In genomic region chr3:124846189-124846588, GRCh38 we compare ENCODE assay signal across 10 cellular contexts. TPM values are rescaled to one million over a fixed set of nuclear protein-coding genes. Genes with fewer than 3 reads are reported as not detected.
DNase-seq lines count a peak whose midpoint lies in the region; ATAC-seq, FAIRE-seq and TF ChIP-seq lines count a peak whose summit lies in the region.
"Had no signal": no experiment of that assay in that cellular context is flagged by ENCODE, and none has a peak within 500 bp of the region (broad histone marks: within the 10 kb centered on the region; RNA-seq: fewer than 3 reads in every experiment).

No MANE protein-coding gene starts in this region.

- dilution Hi-C loops in endothelial cell of umbilical vein (cut with MboI; ENCODE audit: extremely low pct_ligation_motif_present, low sequenced_read_pairs) = no loop called here

- peak overlapping the region in 1 of 2 experiments; percentile 55 for H2BK12ac ChIP-seq in mesenchymal stem cell (ENCODE audit: low read length in 2 of 2)

- H3K4me2 ChIP-seq in endothelial cell of umbilical vein (ENCODE audit: insufficient read depth, low read length) (no peak overlapping the region), mesenchymal stem cell (ENCODE audit: low read length, poor library complexity, severe bottlenecking) (no peak overlapping the region), Karpas-422 (ENCODE audit: low read depth, low read length, poor library complexity, severe bottlenecking) (no peak overlapping the region)

- no peak overlapping the region for H3K4me3 ChIP-seq in endothelial cell of umbilical vein (replicated peaks in 1 of 3; ENCODE audit: insufficient read depth in 1 of 3, low read depth in 1 of 3, low read length in 3 of 3)
- H3K4me3 ChIP-seq in mesenchymal stem cell (ENCODE audit: insufficient read depth in 1 of 2, low read depth in 1 of 2, low read length in 2 of 2) = peak overlapping the region in 1 of 2 experiments; percentile 8
- no peak overlapping the region for H3K4me3 ChIP-seq in aorta (ENCODE audit: low read length in 2 of 2)
- no peak overlapping the region for H3K4me3 ChIP-seq in Karpas-422 (ENCODE audit: low read length)

- peak overlapping the region; percentile 39 to 70 for H3K4ac ChIP-seq in mesenchymal stem cell (ENCODE audit: low read depth in 1 of 2, low read length in 2 of 2)

- H4K8ac ChIP-seq in mesenchymal stem cell (ENCODE audit: low read length) = no peak overlapping the region

- no peak overlapping the region for H2AFZ ChIP-seq in endothelial cell of umbilical vein (ENCODE audit: low read depth, low read length)
- no peak overlapping the region for H2AFZ ChIP-seq in mesenchymal stem cell (ENCODE audit: low read depth, low read length)
- no peak overlapping the region for H2AFZ ChIP-seq in Karpas-422 (ENCODE audit: low read length)

- peak overlapping the region in 1 of 2 experiments; percentile 77 for H3K18ac ChIP-seq in mesenchymal stem cell (ENCODE audit: low read depth in 1 of 2, low read length in 2 of 2)

- H4K20me1 ChIP-seq in endothelial cell of umbilical vein (replicated peaks; ENCODE audit: control insufficient read depth, extremely low read depth, insufficient read depth, low read length) (no peaks in the 10 kb centered on the region), Karpas-422 (ENCODE audit: insufficient read depth, low read depth, low read length) (no peaks in the 10 kb centered on the region)

- intact Hi-C loops in endothelial cell of umbilical vein (cut with micrococcal nuclease) (no loop called here), aorta (cut with DNase I) (loop anchor here (5.0 kb wide), 2 partner anchors 36 to 41 kb away; partner anchors contain the start of gene ITGB5 (in 1 of the 2))

- H2BK120ac ChIP-seq in mesenchymal stem cell (ENCODE audit: low read depth, low read length) = no peak overlapping the region

- H2BK15ac ChIP-seq in mesenchymal stem cell (ENCODE audit: low read depth, poor library complexity, severe bottlenecking) = no peak overlapping the region

- H3K9me1 ChIP-seq in endothelial cell of umbilical vein (replicated peaks; ENCODE audit: control insufficient read depth, extremely low read depth, insufficient read depth, low read length) = no peaks in the 10 kb centered on the region

- H3K36me3 ChIP-seq in endothelial cell of umbilical vein (ENCODE audit: control insufficient read depth in 2 of 2, extremely low read depth in 1 of 2, insufficient read depth in 2 of 2, low read length in 2 of 2) (peaks cover 0 to 2% of the 10 kb centered on the region in 2 experiments), mesenchymal stem cell (ENCODE audit: control insufficient read depth in 1 of 2, insufficient read depth in 2 of 2, low read depth in 1 of 2, low read length in 2 of 2) (peaks cover 27 to 49% of the 10 kb centered on the region in 2 experiments), aorta (ENCODE audit: control insufficient read depth in 1 of 2, insufficient read depth in 2 of 2, low read length in 1 of 2) (peaks cover 3% of the 10 kb centered on the region in 2 donors), Karpas-422 (ENCODE audit: insufficient read depth, low read length) (no peaks in the 10 kb centered on the region)

- ATAC-seq in aorta (ENCODE audit: low FRiP score) = peak; percentile 56

- no peak for TF ChIP-seq POLR2A in endothelial cell of umbilical vein (IDR thresholded peaks at IDR 0.05; ENCODE audit: low read depth, low read length)

- peaks cover 38% of the 10 kb centered on the region for H3K79me1 ChIP-seq in mesenchymal stem cell (replicated peaks; ENCODE audit: low read length, poor library complexity, severe bottlenecking)

- H2AK5ac ChIP-seq in mesenchymal stem cell (ENCODE audit: low read length, severe bottlenecking) = peak overlapping the region; percentile 26

- H3K79me2 ChIP-seq in endothelial cell of umbilical vein (ENCODE audit: control insufficient read depth, insufficient read depth, low read length) (no peaks in the 10 kb centered on the region), Karpas-422 (ENCODE audit: low read length) (no peaks in the 10 kb centered on the region)

- POLR2A ChIA-PET in endothelial cell of umbilical vein (lab: Charles Lee) = interaction anchor here (1.2 kb wide), 1 partner anchor 11 kb away, joined by 7 read pairs; no protein-coding TSS in a partner anchor

- H4K91ac ChIP-seq in mesenchymal stem cell (ENCODE audit: low read length) = no peak overlapping the region

- DNase-seq in DMS 273 (lab: John Stamatoyannopoulos, UW; ENCODE audit: unreplicated experiment) (peak; percentile 55), DMS 273 treated with DMSO at 0.1 percent for 48 hours (lab: John Stamatoyannopoulos, UW) (no peak), endothelial cell of umbilical vein (ENCODE audit: low read depth, low spot score) (peak; percentile 7), mesenchymal stem cell (peak; percentile 60), aorta (peak in 1 of 2 donors; percentile 73), NCI-H128 (lab: John Stamatoyannopoulos, UW; ENCODE audit: unreplicated experiment) (no peak), Karpas-422 (no peak), SW480 (ENCODE audit: low spot score) (no peak)
- DNase-seq: NCI-H510A had no signal

- no peak overlapping the region for H3K14ac ChIP-seq in mesenchymal stem cell (ENCODE audit: low read length in 2 of 2)

- H3K27ac ChIP-seq in endothelial cell of umbilical vein (ENCODE audit: insufficient read depth, low read depth, low read length) = no peak overlapping the region
- H3K27ac ChIP-seq in mesenchymal stem cell (ENCODE audit: low read length, poor library complexity, severe bottlenecking) = peak overlapping the region; percentile 63
- H3K27ac ChIP-seq in aorta (ENCODE audit: low read depth in 1 of 2, low read length in 2 of 2) = peak overlapping the region; percentile 31 to 90
- no peak overlapping the region for H3K27ac ChIP-seq in Karpas-422 (ENCODE audit: low read length)

- H2BK5ac ChIP-seq in mesenchymal stem cell (ENCODE audit: low read depth, low read length, poor library complexity, severe bottlenecking) = no peak overlapping the region

- no peak overlapping the region for H3K23ac ChIP-seq in mesenchymal stem cell (ENCODE audit: low read length in 2 of 2)

- H3K27me3 ChIP-seq in endothelial cell of umbilical vein (ENCODE audit: control insufficient read depth in 2 of 2, insufficient read depth in 2 of 2, low read length in 2 of 2) (no peaks in the 10 kb centered on the region), mesenchymal stem cell (ENCODE audit: control insufficient read depth in 1 of 2, insufficient read depth in 1 of 2, low read length in 2 of 2) (no peaks in the 10 kb centered on the region), aorta (ENCODE audit: control insufficient read depth in 1 of 2, insufficient read depth in 2 of 2, low read length in 1 of 2) (no peaks in the 10 kb centered on the region), Karpas-422 (ENCODE audit: low read length) (no peaks in the 10 kb centered on the region)

- no peak for FAIRE-seq in endothelial cell of umbilical vein (lab: Jason Lieb, UNC)
- FAIRE-seq: A204.1 had no signal

- BruUV-seq in endothelial cell of umbilical vein (replicated peaks; lab: Mats Ljungman, UMichigan) = no TSS peak

- H3K9ac ChIP-seq in endothelial cell of umbilical vein (replicated peaks; ENCODE audit: extremely low read depth, insufficient read depth, low read length) (no peak overlapping the region), mesenchymal stem cell (ENCODE audit: low read length) (peak overlapping the region; percentile 82), Karpas-422 (ENCODE audit: low read length) (no peak overlapping the region)

- CTCF ChIA-PET in endothelial cell of umbilical vein (lab: Charles Lee) = interaction anchor here (1.0 to 3.2 kb wide), 11 partner anchors 9 to 85 kb away, joined by 3 to 26 read pairs (median 9); no protein-coding TSS in a partner anchor

- no peak for TF ChIP-seq CTCF in endothelial cell of umbilical vein (IDR thresholded peaks at IDR 0.05; ENCODE audit: extremely low read depth in 1 of 2, insufficient read depth in 1 of 2, low read depth in 1 of 2, low read length in 2 of 2)

- H3K9me2 ChIP-seq in Karpas-422 (replicated peaks; ENCODE audit: insufficient read depth, low read length) = no peaks in the 10 kb centered on the region

- H3K4me1 ChIP-seq in endothelial cell of umbilical vein (ENCODE audit: control insufficient read depth, extremely low read depth, insufficient read depth, low read length) (peaks cover 9% of the 10 kb centered on the region), mesenchymal stem cell (ENCODE audit: control insufficient read depth, insufficient read depth, low read depth, low read length) (peaks cover 11% of the 10 kb centered on the region), aorta (ENCODE audit: control insufficient read depth in 1 of 2, insufficient read depth in 2 of 2, low read length in 2 of 2) (peaks cover 2 to 13% of the 10 kb centered on the region in 2 donors), Karpas-422 (ENCODE audit: low read length) (0 out of 2 replicates have a peak, but pooled peaks cover 4% of the 10 kb centered on the region)

- WGBS in mesenchymal stem cell = 83% methylated on average over 2 of the region's 2 CpGs
- WGBS in aorta, 2 donors = 7 to 10% methylated on average over 2 of the region's 2 CpGs

- no peaks in the 10 kb centered on the region for H3K9me3 ChIP-seq in endothelial cell of umbilical vein (replicated peaks; ENCODE audit: control insufficient read depth, insufficient read depth, low read length)
- H3K9me3 ChIP-seq in mesenchymal stem cell (ENCODE audit: control insufficient read depth, low read length) = no peaks in the 10 kb centered on the region
- no peaks in the 10 kb centered on the region for H3K9me3 ChIP-seq in aorta (ENCODE audit: control insufficient read depth, low read length)
- H3K9me3 ChIP-seq in Karpas-422 (ENCODE audit: low read length) = no peaks in the 10 kb centered on the region

TF ChIP-seq in endothelial cell of umbilical vein, 7 proteins besides CTCF, POLR2A, EP300 and RAD21 (continues in another document):
- no peak for TF ChIP-seq EZH2 (IDR thresholded peaks at IDR 0.05; ENCODE audit: borderline replicate concordance, low read depth, low read length, severe bottlenecking)
- TF ChIP-seq JUN (IDR thresholded peaks at IDR 0.05; ENCODE audit: borderline replicate concordance, insufficient read depth, insufficient read length, low read depth) = no peak

RNA-seq across cellular contexts. Expression of gene ITGB5, which starts 41.0 kb away (rescaled TPM):
- 144 TPM in 2 replicates for total RNA-seq in endothelial cell of umbilical vein
- polyA plus RNA-seq in endothelial cell of umbilical vein = 126 and 170 TPM in 2 replicates
- 161 and 176 TPM in 2 replicates for polyA plus RNA-seq in endothelial cell of umbilical vein (2011; cell fraction: cytosol; rRNA removed)
- 113 and 120 TPM in 2 replicates for polyA plus RNA-seq in endothelial cell of umbilical vein (2011; cell fraction: nucleus; rRNA removed)
- polyA plus RNA-seq in endothelial cell of umbilical vein (2012) = 102 and 144 TPM in 2 replicates
- polyA minus RNA-seq in endothelial cell of umbilical vein = 166 and 180 TPM in 2 replicates
- polyA minus RNA-seq in endothelial cell of umbilical vein (2011; cell fraction: cytosol; rRNA and poly(A)+ RNA removed) = 32.4 TPM
- 36.5 and 59.5 TPM in 2 replicates for polyA minus RNA-seq in endothelial cell of umbilical vein (2011; cell fraction: nucleus; rRNA and poly(A)+ RNA removed)
- polyA plus RNA-seq in mesenchymal stem cell (2013, experiment 1 of 2) = 478 TPM
- polyA plus RNA-seq in mesenchymal stem cell (2013, experiment 2 of 2) = 472 TPM
- 100 to 1,000 TPM; 332 to 369 TPM for total RNA-seq in aorta
- polyA plus RNA-seq in aorta = 100 to 1,000 TPM; 101 to 251 TPM
- total RNA-seq in Karpas-422 (2014; rRNA removed; shearing (Covaris generic); ENCODE audit: low replicate concordance) = 0.86 and 4.7 TPM in 2 replicates

Comparison
In these comparisons a context has a peak if more than half of its experiments do, and no peak if none do; other contexts are left out.
1. DNase-seq: peak in DMS 273 (single experiment), endothelial cell of umbilical vein (single experiment) and mesenchymal stem cell (single experiment); none in DMS 273 treated with DMSO at 0.1 percent for 48 hours (single experiment), NCI-H128 (single experiment), Karpas-422 (single experiment) and SW480 (single experiment).
2. H3K27ac ChIP-seq: peak in mesenchymal stem cell (single experiment) and aorta (2 of 2); none in endothelial cell of umbilical vein (single experiment) and Karpas-422 (single experiment).
3. RNA of gene ITGB5, which starts 41.0 kb away (total RNA-seq): 332 to 369 TPM in aorta and 144 TPM in endothelial cell of umbilical vein; 0.86 to 4.7 TPM in Karpas-422; every median in the first group is over 10 times any median in the second.